Comparison of ENCODE assay signal across 7 cellular contexts in the genomic region with DNA sequence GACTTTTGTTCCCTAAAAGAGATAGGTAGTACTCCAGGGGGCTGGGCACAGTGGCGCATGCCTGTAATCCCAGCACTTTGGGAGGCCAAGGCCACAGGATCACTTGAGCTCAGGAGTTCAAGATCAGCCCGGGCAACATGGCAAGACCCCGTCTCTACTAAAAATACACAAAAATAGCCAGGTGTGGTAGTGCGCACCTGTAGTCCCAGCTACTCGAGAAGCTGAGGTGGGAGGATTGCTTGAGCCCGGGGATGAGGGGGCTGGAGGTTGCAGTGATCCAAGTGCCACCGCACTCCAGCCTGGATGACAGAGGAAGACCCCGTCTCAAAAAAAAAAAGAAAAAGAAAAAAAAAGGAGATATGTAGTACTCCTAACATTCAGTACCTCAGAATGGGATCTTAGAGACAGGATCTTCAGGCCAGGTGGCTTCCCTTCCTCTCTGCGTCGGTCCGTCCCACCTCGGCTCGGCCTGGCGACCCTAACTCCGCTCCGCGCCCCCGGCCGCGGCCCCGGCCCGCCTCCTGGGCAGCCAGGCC.
DNase-seq lines count a peak whose midpoint lies in the region; ATAC-seq and TF ChIP-seq lines count a peak whose summit lies in the region.

No MANE protein-coding gene starts in this region.

- H3K27ac Mint-ChIP-seq in activated T-helper 17 cell treated with anti-CD3 and anti-CD28 coated beads, Interleukin-2, amount 50 U/mL, for 72 hours = peak overlapping the region; percentile 92
- peak overlapping the region; percentile 34 to 91 (median 74) for H3K27ac Mint-ChIP-seq in immature natural killer cell

- no peak for TF ChIP-seq EP300 in suprapubic skin (IDR thresholded peaks at IDR 0.05)

- H3K36me3 Mint-ChIP-seq in activated T-helper 17 cell treated with anti-CD3 and anti-CD28 coated beads, Interleukin-2, amount 50 U/mL, for 72 hours (ENCODE audit: low read depth) = peaks cover 6% of the 10 kb centered on the region
- H3K36me3 Mint-ChIP-seq in immature natural killer cell = no peaks in the 10 kb centered on the region

- H3K9me3 Mint-ChIP-seq in activated T-helper 17 cell treated with anti-CD3 and anti-CD28 coated beads, Interleukin-2, amount 50 U/mL, for 72 hours = no peaks in the 10 kb centered on the region
- no peaks in the 10 kb centered on the region for H3K9me3 Mint-ChIP-seq in immature natural killer cell

- H3K36me3 ChIP-seq in suprapubic skin = no peaks in the 10 kb centered on the region

- no peaks in the 10 kb centered on the region for H3K9me3 ChIP-seq in suprapubic skin

- peak; percentile 20 for ATAC-seq in GM19328 (IDR thresholded peaks at IDR 0.05; ENCODE audit: unreplicated experiment)
- ATAC-seq in HG03103 (IDR thresholded peaks at IDR 0.05; ENCODE audit: low read depth, unreplicated experiment) = peak; percentile 7
- peak; percentile 29 for ATAC-seq in activated T-helper 17 cell treated with anti-CD3 and anti-CD28 coated beads, Interleukin-2, amount 50 U/mL, for 72 hours (replicated peaks)
- no peak for ATAC-seq in GM19463 (IDR thresholded peaks at IDR 0.05; ENCODE audit: unreplicated experiment)

- TF ChIP-seq CTCF in suprapubic skin (IDR thresholded peaks at IDR 0.05) = no peak

- TF ChIP-seq POLR2A in suprapubic skin (IDR thresholded peaks at IDR 0.05) = no peak

- peak overlapping the region; percentile 84 for H3K27ac ChIP-seq in suprapubic skin

- DNase-seq in immature natural killer cell = no peak
- no peak for DNase-seq in suprapubic skin (ENCODE audit: low spot score in 2 of 2)
- DNase-seq in NCI-H2196 treated with DMSO at 0.1 percent for 48 hours (lab: John Stamatoyannopoulos, UW; ENCODE audit: unreplicated experiment) = no peak

- H3K27me3 ChIP-seq in suprapubic skin = no peaks in the 10 kb centered on the region

- H3K4me3 ChIP-seq in suprapubic skin = peak overlapping the region; percentile 97

- H3K4me1 Mint-ChIP-seq in activated T-helper 17 cell treated with anti-CD3 and anti-CD28 coated beads, Interleukin-2, amount 50 U/mL, for 72 hours = peaks cover 5% of the 10 kb centered on the region
- H3K4me1 Mint-ChIP-seq in immature natural killer cell = peaks cover 18 to 32% of the 10 kb centered on the region in 2 donors

- H3K27me3 Mint-ChIP-seq in activated T-helper 17 cell treated with anti-CD3 and anti-CD28 coated beads, Interleukin-2, amount 50 U/mL, for 72 hours = no peaks in the 10 kb centered on the region
- H3K27me3 Mint-ChIP-seq in immature natural killer cell (ENCODE audit: low read depth in 3 of 3) = peaks cover 2 to 8% (median 3%) of the 10 kb centered on the region in 3 donors

- H3K4me3 Mint-ChIP-seq in activated T-helper 17 cell treated with anti-CD3 and anti-CD28 coated beads, Interleukin-2, amount 50 U/mL, for 72 hours = peak overlapping the region; percentile 89
- H3K4me3 Mint-ChIP-seq in immature natural killer cell = peak overlapping the region; percentile 81 to 98 (median 86)

- H3K4me1 ChIP-seq in suprapubic skin = peaks cover 22% of the 10 kb centered on the region

- 10% methylated on average over 15 of the region's 22 CpGs for WGBS in suprapubic skin
